ENCODE assay signal across 24 cellular contexts in the genomic region with DNA sequence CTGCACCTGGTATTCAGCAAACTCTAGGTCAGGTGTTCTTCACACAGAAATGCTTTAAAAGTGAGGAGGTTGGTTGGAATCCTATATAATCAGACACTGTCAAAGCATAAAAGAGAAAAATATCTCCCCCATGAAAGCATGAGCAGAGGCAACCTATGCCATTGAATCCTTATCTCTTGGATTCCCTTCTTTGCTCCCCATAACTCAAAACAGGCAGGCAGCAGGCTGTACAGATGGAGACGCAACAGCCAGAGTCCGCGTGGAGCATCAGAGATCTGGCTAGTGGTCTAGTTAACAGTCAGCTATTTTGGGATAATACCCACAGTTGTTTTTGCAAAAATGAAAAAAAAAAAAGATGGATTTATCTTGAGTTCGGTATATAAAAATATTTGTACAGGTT.
"Had no signal": no experiment of that assay in that cellular context is flagged by ENCODE, and none has a peak within 500 bp of the region (broad histone marks: within the 10 kb centered on the region; RNA-seq: fewer than 3 reads in every experiment).

No MANE protein-coding gene starts in this region.

- H3K27me3 Mint-ChIP-seq: activated B cell treated with CpG ODN at 0.5 μM for 24 hours; activated CD4-positive, alpha-beta memory T cell treated with anti-CD3 and anti-CD28 coated beads for 36 hours; activated CD4-positive, alpha-beta T cell treated with anti-CD3 and anti-CD28 coated beads, Interleukin-2, amount 10 ng/mL, durations not matched to agents 7 days and 5 days; activated naive CD8-positive, alpha-beta T cell; activated T-helper 17 cell treated with anti-CD3 and anti-CD28 coated beads, Interleukin-2, amount 50 U/mL, for 72 hours; T-helper 17 cell had no signal

- H3K4me3 Mint-ChIP-seq: activated B cell treated with CpG ODN at 0.5 μM for 24 hours; activated CD4-positive, alpha-beta memory T cell treated with anti-CD3 and anti-CD28 coated beads for 36 hours; activated CD4-positive, alpha-beta T cell treated with anti-CD3 and anti-CD28 coated beads, Interleukin-2, amount 10 ng/mL, durations not matched to agents 7 days and 5 days; activated naive CD4-positive, alpha-beta T cell treated with anti-CD3 and anti-CD28 coated beads for 36 hours; activated naive CD8-positive, alpha-beta T cell; activated T-helper 17 cell treated with anti-CD3 and anti-CD28 coated beads, Interleukin-2, amount 50 U/mL, for 72 hours; T-helper 17 cell had no signal

- H3K9me3 Mint-ChIP-seq: activated B cell treated with CpG ODN at 0.5 μM for 24 hours; activated CD4-positive, alpha-beta T cell treated with anti-CD3 and anti-CD28 coated beads, Interleukin-2, amount 10 ng/mL, durations not matched to agents 7 days and 5 days; activated T-helper 17 cell treated with anti-CD3 and anti-CD28 coated beads, Interleukin-2, amount 50 U/mL, for 72 hours had no signal

- ATAC-seq: activated T-helper 17 cell treated with anti-CD3 and anti-CD28 coated beads, Interleukin-2, amount 50 U/mL, for 72 hours; K562; Panc1; Right ventricle myocardium inferior; T-helper 17 cell had no signal

- H3K27ac Mint-ChIP-seq: activated B cell treated with CpG ODN at 0.5 μM for 24 hours; activated CD4-positive, alpha-beta memory T cell treated with anti-CD3 and anti-CD28 coated beads for 36 hours; activated CD4-positive, alpha-beta T cell treated with anti-CD3 and anti-CD28 coated beads, Interleukin-2, amount 10 ng/mL, durations not matched to agents 7 days and 5 days; activated naive CD4-positive, alpha-beta T cell treated with anti-CD3 and anti-CD28 coated beads for 36 hours; activated naive CD8-positive, alpha-beta T cell; activated T-helper 17 cell treated with anti-CD3 and anti-CD28 coated beads, Interleukin-2, amount 50 U/mL, for 72 hours; T-helper 17 cell had no signal

- H3K4me1 Mint-ChIP-seq: activated B cell treated with CpG ODN at 0.5 μM for 24 hours; activated CD4-positive, alpha-beta T cell treated with anti-CD3 and anti-CD28 coated beads, Interleukin-2, amount 10 ng/mL, durations not matched to agents 7 days and 5 days; activated T-helper 17 cell treated with anti-CD3 and anti-CD28 coated beads, Interleukin-2, amount 50 U/mL, for 72 hours; T-helper 17 cell had no signal

- H3K36me3 Mint-ChIP-seq: activated CD4-positive, alpha-beta memory T cell treated with anti-CD3 and anti-CD28 coated beads for 36 hours; activated naive CD8-positive, alpha-beta T cell had no signal

- DNase-seq: activated B cell treated with CpG ODN at 0.5 μM for 24 hours; activated CD4-positive, alpha-beta memory T cell treated with anti-CD3 and anti-CD28 coated beads for 36 hours; activated CD4-positive, alpha-beta T cell treated with anti-CD3 and anti-CD28 coated beads, Interleukin-2, amount 10 ng/mL, durations not matched to agents 7 days and 5 days; activated CD8-positive, alpha-beta memory T cell treated with anti-CD3 and anti-CD28 coated beads for 24 hours; activated gamma-delta T cell; activated naive CD4-positive, alpha-beta T cell treated with anti-CD3 and anti-CD28 coated beads for 36 hours; activated T-cell treated with anti-CD3 and anti-CD28 coated beads for 4 hours; activated T-cell treated with anti-CD3 and anti-CD28 coated beads, Interleukin-2, amount 50 U/mL, for 48 hours; Kasumi-1; NCI-H1048; NCI-H1694; NCI-H2029; NCI-H345; NCI-H510A; NCI-H526 treated with DMSO at 0.1 percent for 48 hours; NCI-H82; NK-92 treated with Interleukin-12 subunit alpha and Interleukin-12 subunit beta, amount 100 ng/mL, for 24 hours; T-helper 17 cell; T-helper 9 cell had no signal

- H3K4me3 ChIP-seq: K562 had no signal
